In genomic region chr7:987909-988308, GRCh38 we compare ENCODE assay signal across 2 cellular contexts.
TF ChIP-seq lines count a peak whose summit lies in the region.

No MANE protein-coding gene starts in this region.

TF ChIP-seq in Ishikawa, 13 proteins besides CTCF, POLR2A, EP300 and RAD21:
- TF ChIP-seq TAF1 (IDR thresholded peaks at IDR 0.05; ENCODE audit: low read depth) (no peak), CEBPB (IDR thresholded peaks at IDR 0.05) (no peak), MAX (IDR thresholded peaks at IDR 0.05) (no peak), ZBTB7A (IDR thresholded peaks at IDR 0.05; ENCODE audit: low read depth) (peak; percentile 0; the same call in 1 of the 2 replicates), NFIC (IDR thresholded peaks at IDR 0.05) (no peak)

TF ChIP-seq in H1, 55 proteins besides CTCF, POLR2A, EP300 and RAD21:
- TF ChIP-seq HDAC6 (IDR thresholded peaks at IDR 0.05; ENCODE audit: low read depth, low read length) (no peak), TEAD4 (IDR thresholded peaks at IDR 0.05; ENCODE audit: low read depth, low read length) (no peak), POU5F1 (IDR thresholded peaks at IDR 0.05; ENCODE audit: low read depth, low read length) (no peak), KDM5A (IDR thresholded peaks at IDR 0.05; ENCODE audit: low read length) (no peak), E2F6 (IDR thresholded peaks at IDR 0.05) (no peak), POLR2AphosphoS5 (IDR thresholded peaks at IDR 0.05; ENCODE audit: low read depth, low read length) (no peak), JUND (IDR thresholded peaks at IDR 0.05; ENCODE audit: low read length) (no peak), MAFK (IDR thresholded peaks at IDR 0.05; ENCODE audit: low read depth, low read length) (no peak), EGR1 (IDR thresholded peaks at IDR 0.05; ENCODE audit: borderline replicate concordance, low read depth, low read length) (no peak)
TF ChIP-seq in H1: peak in this region for 0.
